Comparison of ENCODE assay signal across 8 cellular contexts in genomic region chr3:128725932-128726690, GRCh38. TPM values are rescaled to one million over a fixed set of nuclear protein-coding genes. Genes with fewer than 3 reads are reported as not detected.
A peak's percentile ranks its signal among the peaks of the same experiment; 100 is the strongest.
DNase-seq lines count a peak whose midpoint lies in the region; ATAC-seq, FAIRE-seq and TF ChIP-seq lines count a peak whose summit lies in the region.

RAB7A (plus strand) TSS chr3:128726183; CDS start chr3:128795368, 69,185 bp downstream.

- H3K4me3 ChIP-seq in AG10803 (ENCODE audit: low read length) (peak within 1 kb of the TSS; percentile 87), keratinocyte (ENCODE audit: control insufficient read depth in 2 of 3, extremely low read depth in 1 of 3, insufficient read depth in 2 of 3, low read depth in 1 of 3, low read length in 3 of 3) (peak within 1 kb of the TSS; percentile 85 to 99 (median 93))

- no peaks in the 10 kb centered on the region for H3K27me3 ChIP-seq in keratinocyte (ENCODE audit: control insufficient read depth, extremely low read depth, insufficient read depth, low read length)

- peak within 1 kb of the TSS; percentile 97 for H3K27ac ChIP-seq in keratinocyte (ENCODE audit: control insufficient read depth, insufficient read depth, low read length)

- H3K4me2 ChIP-seq in keratinocyte (ENCODE audit: control insufficient read depth, extremely low read depth, insufficient read depth, low read depth, low read length) = peak within 1 kb of the TSS; percentile 96

- H3K9me1 ChIP-seq in keratinocyte (ENCODE audit: control insufficient read depth, extremely low read depth, insufficient read depth, low read length) = peaks cover 5% of the 10 kb centered on the region

- TF ChIP-seq CTCF in AG10803 (conservative IDR thresholded peaks at IDR 0.05; ENCODE audit: low read length) (no peak), keratinocyte (optimal IDR thresholded peaks at IDR 0.05 in 1 of 3, IDR thresholded peaks at IDR 0.05 in 1 of 3, conservative IDR thresholded peaks at IDR 0.05 in 1 of 3; ENCODE audit: extremely low read depth in 1 of 3, insufficient read depth in 2 of 3, low read length in 3 of 3) (no peak)

- peak; percentile 86 for FAIRE-seq in keratinocyte (lab: Jason Lieb, UNC)

- ATAC-seq in GM19043 (IDR thresholded peaks at IDR 0.05; ENCODE audit: low read depth, unreplicated experiment) (peak; percentile 87), HG03378 (IDR thresholded peaks at IDR 0.05; ENCODE audit: unreplicated experiment) (peak; percentile 91)

- H3K9ac ChIP-seq in keratinocyte (ENCODE audit: control insufficient read depth, extremely low read depth, insufficient read depth, low read length) = peak within 1 kb of the TSS; percentile 99

- no peaks in the 10 kb centered on the region for H3K36me3 ChIP-seq in keratinocyte (ENCODE audit: control insufficient read depth in 2 of 2, extremely low read depth in 1 of 2, insufficient read depth in 2 of 2, low read length in 2 of 2)

- dilution Hi-C loops in keratinocyte (cut with MboI; ENCODE audit: extremely low pct_ligation_motif_present, low sequenced_read_pairs) = no loop called here

- no peaks in the 10 kb centered on the region for H3K9me3 ChIP-seq in keratinocyte (ENCODE audit: control insufficient read depth, low read depth, low read length)

- H4K20me1 ChIP-seq in keratinocyte (ENCODE audit: control insufficient read depth, extremely low read depth, insufficient read depth, low read length) = peaks cover 27% of the 10 kb centered on the region

- H2AFZ ChIP-seq in keratinocyte (ENCODE audit: control insufficient read depth, low read length) = peak within 1 kb of the TSS; percentile 98

- peaks cover 50% of the 10 kb centered on the region for H3K79me2 ChIP-seq in keratinocyte (ENCODE audit: control insufficient read depth, insufficient read depth, low read length)

- peaks cover 19% of the 10 kb centered on the region for H3K4me1 ChIP-seq in keratinocyte (ENCODE audit: control insufficient read depth, extremely low read depth, insufficient read depth, low read length)

- DNase-seq in AG10803 (ENCODE audit: low read depth) = peak; percentile 99
- DNase-seq in NCI-H460 (ENCODE audit: extremely low read depth, low read depth) = peak; percentile 94
- peak; percentile 95 for DNase-seq in activated CD4-positive, CD25-positive, alpha-beta regulatory T cell treated with anti-CD3 and anti-CD28 coated beads, Interleukin-2, amount 50 U/mL, for 72 hours
- peak; percentile 88 to 95 for DNase-seq in cerebellar nuclear complex (lab: John Stamatoyannopoulos, UW)
- DNase-seq in keratinocyte (ENCODE audit: low read depth, low spot score) = peak; percentile 67
- peak; percentile 94 for DNase-seq in stimulated activated CD4-positive, alpha-beta T cell treated with anti-CD3 and anti-CD28 coated beads, Interleukin-15, amount 100 ng/mL, for 1 hour (ENCODE audit: low read depth in 1 of 2, low spot score in 1 of 2)

RNA-seq across cellular contexts. Expression of gene RAB7A, which starts in this region (rescaled TPM):
- 50.8 and 57.8 TPM in 2 replicates for total RNA-seq in NCI-H460 (2014; rRNA removed; shearing (Covaris generic))
- polyA plus RNA-seq in NCI-H460 (2014; cell fraction: nucleus; rRNA removed) = 24.6 and 27.5 TPM in 2 replicates
- 358 to 416 TPM (median 364 TPM) in 3 replicates for polyA plus RNA-seq in keratinocyte
- 1,127 TPM for polyA plus RNA-seq in keratinocyte (2011; ENCODE audit: low read depth)
- 365 and 582 TPM in 2 replicates for polyA plus RNA-seq in keratinocyte (2011; cell fraction: cytosol; rRNA removed)
- 384 and 396 TPM in 2 replicates for polyA plus RNA-seq in keratinocyte (2011; cell fraction: nucleus; rRNA removed)
- 255 and 352 TPM in 2 replicates for polyA plus RNA-seq in keratinocyte (2012; ENCODE audit: low replicate concordance)
- 220 to 415 TPM (median 235 TPM) in 3 replicates for polyA minus RNA-seq in keratinocyte
- polyA minus RNA-seq in keratinocyte (2011; cell fraction: cytosol; rRNA and poly(A)+ RNA removed) = 156 TPM
- 87.3 and 180 TPM in 2 replicates for polyA minus RNA-seq in keratinocyte (2011; cell fraction: nucleus; rRNA and poly(A)+ RNA removed)

Comparison
In these comparisons a context has a peak if more than half of its experiments do, and no peak if none do; other contexts are left out.
1. Peak in every context shown above with its lines: DNase-seq, ATAC-seq, H3K4me3 ChIP-seq and H3K27ac ChIP-seq.